8 cellular contexts compared by ENCODE assay signal in genomic region chr1:10795305-10796021, GRCh38. TPM values are rescaled to one million over a fixed set of nuclear protein-coding genes. Genes with fewer than 3 reads are reported as not detected.
DNase-seq lines count a peak whose midpoint lies in the region; ATAC-seq and TF ChIP-seq lines count a peak whose summit lies in the region.

No MANE protein-coding gene starts in this region.

- intact Hi-C loops in mucosa of descending colon (cut with DNase I, micrococcal nuclease): loop anchor here in 1 of 2 donors (10.0 kb wide), 1 partner anchor 101 kb away; no protein-coding TSS in a partner anchor

- peaks cover 34% of the 10 kb centered on the region for H3K4me1 ChIP-seq in HUES64 (ENCODE audit: insufficient read depth, low read length)
- H3K4me1 ChIP-seq in mucosa of descending colon (ENCODE audit: low read depth): peaks cover 17% of the 10 kb centered on the region

- ATAC-seq in mucosa of descending colon (peak; percentile 16), GM18517 (IDR thresholded peaks at IDR 0.05; ENCODE audit: unreplicated experiment) (no peak)

- WGBS in HUES64: 1% methylated on average over 37 of the region's 38 CpGs

- H3K36me3 Mint-ChIP-seq in chondrocyte (ENCODE audit: low read depth): peaks cover 2% of the 10 kb centered on the region

- DNase-seq in AG09309 (ENCODE audit: low read depth): no peak
- DNase-seq in chondrocyte (ENCODE audit: low spot score): no peak
- DNase-seq in mucosa of descending colon: peak in 2 of 3 donors; percentile 53 to 69
- no peak for DNase-seq in midbrain (lab: John Stamatoyannopoulos, UW)
- DNase-seq in Ammon's horn (ENCODE audit: low spot score): no peak
- DNase-seq in UCSD-AML1 (lab: John Stamatoyannopoulos, UW; ENCODE audit: unreplicated experiment): no peak

- H3K27me3 ChIP-seq in HUES64 (ENCODE audit: insufficient read depth, low read length): peaks cover 67% of the 10 kb centered on the region

- H3K4me1 Mint-ChIP-seq in chondrocyte (ENCODE audit: low read depth): peaks cover 19% of the 10 kb centered on the region

- H3K36me3 ChIP-seq in HUES64 (ENCODE audit: insufficient read depth, low read length) (no peaks in the 10 kb centered on the region), mucosa of descending colon (ENCODE audit: low read depth) (no peaks in the 10 kb centered on the region)

- H3K4me3 Mint-ChIP-seq in chondrocyte (ENCODE audit: unreplicated experiment): peak overlapping the region; percentile 77

- H3K4me3 ChIP-seq in AG09309 (ENCODE audit: control insufficient read depth, low read depth, low read length): peak overlapping the region; percentile 33
- peak overlapping the region; percentile 58 for H3K4me3 ChIP-seq in HUES64 (ENCODE audit: low read length)
- H3K4me3 ChIP-seq in mucosa of descending colon: peak overlapping the region; percentile 54

- H3K27ac ChIP-seq in HUES64 (ENCODE audit: low read depth, low read length): no peak overlapping the region

- H3K27ac Mint-ChIP-seq in chondrocyte (ENCODE audit: unreplicated experiment): no peak overlapping the region

- TF ChIP-seq CTCF in AG09309 (IDR thresholded peaks at IDR 0.05; ENCODE audit: control insufficient read depth, insufficient read depth, low read depth, low read length, missing control alignments): no peak
- TF ChIP-seq CTCF in chondrocyte (IDR thresholded peaks at IDR 0.05): no peak
- TF ChIP-seq CTCF in mucosa of descending colon (IDR thresholded peaks at IDR 0.05): no peak

- H3K9me3 Mint-ChIP-seq in chondrocyte (ENCODE audit: low read depth): no peaks in the 10 kb centered on the region

- H3K9ac ChIP-seq in HUES64 (ENCODE audit: low read depth, low read length): no peak overlapping the region

- peaks cover 37% of the 10 kb centered on the region for H3K27me3 Mint-ChIP-seq in chondrocyte (ENCODE audit: low read depth)

- H3K9me3 ChIP-seq in HUES64 (ENCODE audit: insufficient read depth, low read depth, low read length): no peaks in the 10 kb centered on the region
- no peaks in the 10 kb centered on the region for H3K9me3 ChIP-seq in mucosa of descending colon

RNA-seq across cellular contexts. Expression of gene CASZ1, which starts 1.0 kb away (rescaled TPM):
- 4.2 TPM for polyA plus RNA-seq in HUES64 (2013, experiment 1 of 2)
- 8.7 TPM for polyA plus RNA-seq in HUES64 (2013, experiment 2 of 2)
- 1.9 to 4.1 TPM (median 3.4 TPM) in 3 replicates for total RNA-seq in chondrocyte
- 100 to 1,000 TPM in 1 of 3 donors, 10 to 100 TPM in 2; 66.5 to 110 (median 84.5) TPM for total RNA-seq in mucosa of descending colon

Comparison
In these comparisons a context has a peak if more than half of its experiments do, and no peak if none do; other contexts are left out.
1. DNase-seq: peak in mucosa of descending colon (2 of 3); none in AG09309 (single experiment), chondrocyte (single experiment), midbrain (single experiment), Ammon's horn (single experiment) and UCSD-AML1 (single experiment).
2. RNA of gene CASZ1, which starts 1.0 kb away (total RNA-seq): 66.5 to 110 TPM in mucosa of descending colon; 1.9 to 4.1 TPM in chondrocyte; every median in the first group is over 10 times any median in the second.
3. Peak in every context shown above with its lines, with median percentiles within 50 percentile points of each other: H3K4me3 ChIP-seq.